23 cellular contexts compared by ENCODE assay signal in the genomic region with DNA sequence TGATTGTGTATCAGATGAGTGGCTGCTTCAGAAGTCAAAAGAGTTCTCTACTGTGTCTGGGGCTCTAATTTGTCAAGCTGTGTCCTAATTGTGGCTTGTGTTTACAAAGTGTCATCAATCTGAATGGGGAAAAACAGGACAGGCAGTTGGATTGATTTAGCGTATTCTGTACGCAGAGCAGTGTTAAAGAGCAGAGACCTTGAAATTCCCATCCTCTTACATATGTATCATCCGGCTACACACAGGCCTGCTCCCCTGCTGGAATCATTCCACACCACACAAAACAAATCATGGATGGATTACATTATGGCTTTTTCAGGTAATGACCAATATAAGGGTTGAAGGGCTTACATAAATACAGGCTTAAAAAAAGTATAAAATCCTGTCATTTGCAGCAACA.
DNase-seq lines count a peak whose midpoint lies in the region; ATAC-seq and TF ChIP-seq lines count a peak whose summit lies in the region.
"Had no signal": no experiment of that assay in that cellular context is flagged by ENCODE, and none has a peak within 500 bp of the region (broad histone marks: within the 10 kb centered on the region; RNA-seq: fewer than 3 reads in every experiment).

No MANE protein-coding gene starts in this region.

- H3K4me3 ChIP-seq in choroid plexus epithelial cell (ENCODE audit: low read depth, low read length), result no peak overlapping the region
- H3K4me3 ChIP-seq: ascending aorta, GM12878, lung, vagina had no signal

- H3K27me3 Mint-ChIP-seq in naive thymus-derived CD8-positive, alpha-beta T cell, result no peaks in the 10 kb centered on the region
- H3K27me3 Mint-ChIP-seq: B cell; dendritic cell treated with granulocyte-macrophage colony-stimulating factor and Interleukin-4, amounts not matched to agents 40 ng/mL and 50 ng/mL, for 4 days had no signal

- peak overlapping the region in 9 of 10 donors; percentile 13 to 82 (median 34) for H3K27ac Mint-ChIP-seq in naive thymus-derived CD8-positive, alpha-beta T cell
- H3K27ac Mint-ChIP-seq: activated naive CD4-positive, alpha-beta T cell treated with anti-CD3 and anti-CD28 coated beads for 36 hours; B cell; dendritic cell treated with granulocyte-macrophage colony-stimulating factor and Interleukin-4, amounts not matched to agents 40 ng/mL and 50 ng/mL, for 4 days had no signal

- TF ChIP-seq CTCF in choroid plexus epithelial cell (conservative IDR thresholded peaks at IDR 0.05; ENCODE audit: low read depth, low read length), result peak; percentile 10

- no peaks in the 10 kb centered on the region for H3K9me3 Mint-ChIP-seq in naive thymus-derived CD8-positive, alpha-beta T cell
- H3K9me3 Mint-ChIP-seq: dendritic cell treated with granulocyte-macrophage colony-stimulating factor and Interleukin-4, amounts not matched to agents 40 ng/mL and 50 ng/mL, for 4 days had no signal

- peak; percentile 32 for DNase-seq in DMS153 (lab: John Stamatoyannopoulos, UW)
- peak; percentile 80 for DNase-seq in NCI-H345 treated with DMSO at 0.1 percent for 48 hours (lab: John Stamatoyannopoulos, UW; ENCODE audit: unreplicated experiment)
- DNase-seq in choroid plexus epithelial cell (ENCODE audit: low read depth), result peak; percentile 69
- no peak for DNase-seq in naive thymus-derived CD8-positive, alpha-beta T cell
- no peak for DNase-seq in iPS-NIHi11 (ENCODE audit: low spot score)
- DNase-seq in OCI-M1 (lab: John Stamatoyannopoulos, UW), result no peak
- DNase-seq: activated CD4-positive, alpha-beta T cell treated with anti-CD3 and anti-CD28 coated beads, Interleukin-2, amount 50 U/mL, for 48 hours; activated naive CD4-positive, alpha-beta T cell treated with anti-CD3 and anti-CD28 coated beads for 36 hours; activated T-cell treated with anti-CD3 and anti-CD28 coated beads, Interleukin-2, amount 50 U/mL, for 1 hour; erythroblast; GF-D8; NCI-H1048; stimulated activated CD4-positive, alpha-beta T cell treated with anti-CD3 and anti-CD28 coated beads, Interleukin-4, amount 100 ng/mL, for 4 hours; substantia nigra; T-helper 2 cell had no signal

- no peak overlapping the region for H3K4me3 Mint-ChIP-seq in naive thymus-derived CD8-positive, alpha-beta T cell
- H3K4me3 Mint-ChIP-seq: activated naive CD4-positive, alpha-beta T cell treated with anti-CD3 and anti-CD28 coated beads for 36 hours; B cell; dendritic cell treated with granulocyte-macrophage colony-stimulating factor and Interleukin-4, amounts not matched to agents 40 ng/mL and 50 ng/mL, for 4 days had no signal

- no peak for ATAC-seq in naive thymus-derived CD8-positive, alpha-beta T cell
- ATAC-seq in GM21360 (IDR thresholded peaks at IDR 0.05; ENCODE audit: unreplicated experiment), result no peak
- ATAC-seq: GM12878, Right ventricle myocardium inferior had no signal

- peaks cover 32 to 45% (median 39%) of the 10 kb centered on the region in 4 donors for H3K4me1 Mint-ChIP-seq in naive thymus-derived CD8-positive, alpha-beta T cell
- H3K4me1 Mint-ChIP-seq: B cell had no signal

- peaks cover 12 to 45% (median 43%) of the 10 kb centered on the region in 3 donors for H3K36me3 Mint-ChIP-seq in naive thymus-derived CD8-positive, alpha-beta T cell

- POLR2A ChIA-PET in naive thymus-derived CD8-positive, alpha-beta T cell (lab: Charles Lee), result interaction anchor here (1.1 to 1.4 kb wide), 2 partner anchors 9 to 11 kb away, joined by 4 to 5 read pairs; no protein-coding TSS in a partner anchor

Comparison
In these comparisons a context has a peak if more than half of its experiments do, and no peak if none do; other contexts are left out.
1. DNase-seq: peak in DMS153 (single experiment), NCI-H345 treated with DMSO at 0.1 percent for 48 hours (single experiment) and choroid plexus epithelial cell (single experiment); none in naive thymus-derived CD8-positive, alpha-beta T cell (0 of 10), iPS-NIHi11 (single experiment) and OCI-M1 (single experiment).